Comparison of ENCODE assay signal across 19 cellular contexts in the genomic region with DNA sequence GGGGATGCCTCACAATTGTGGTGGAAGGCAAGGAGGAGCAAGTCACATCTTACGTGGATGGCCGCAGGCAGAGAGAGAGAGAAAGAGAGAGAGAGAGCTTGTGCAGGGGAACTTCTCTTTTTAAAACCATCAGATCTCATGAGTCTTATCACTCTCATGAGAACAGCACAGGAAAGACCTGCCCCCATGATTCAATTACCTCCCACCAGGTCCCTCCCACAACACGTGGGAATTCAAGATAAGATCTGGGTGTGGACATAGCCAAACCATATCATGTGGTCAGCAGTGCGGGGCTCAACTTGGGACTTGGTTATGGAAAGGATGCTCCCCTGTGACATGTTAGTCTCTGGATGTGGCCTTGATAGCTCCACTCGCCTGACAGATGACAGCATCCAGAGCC.
"Had no signal": no experiment of that assay in that cellular context is flagged by ENCODE, and none has a peak within 500 bp of the region (broad histone marks: within the 10 kb centered on the region; RNA-seq: fewer than 3 reads in every experiment).

No MANE protein-coding gene starts in this region.

- H3K4me3 Mint-ChIP-seq: nephron; T-helper 1 cell treated with Interleukin-12 subunit alpha and Interleukin-12 subunit beta and Interleukin-4 antibody, amounts not matched to agents 30 μg/mL and 1 μg/mL, for 36 hours had no signal

- H3K27ac ChIP-seq: tibial nerve, VCaP had no signal

- H3K9me3 Mint-ChIP-seq: nephron; T-helper 1 cell treated with Interleukin-12 subunit alpha and Interleukin-12 subunit beta and Interleukin-4 antibody, amounts not matched to agents 30 μg/mL and 1 μg/mL, for 36 hours had no signal

- H3K9me3 ChIP-seq: tibial nerve had no signal

- H3K27ac Mint-ChIP-seq: nephron; progenitor cell of endocrine pancreas; T-helper 1 cell treated with Interleukin-12 subunit alpha and Interleukin-12 subunit beta and Interleukin-4 antibody, amounts not matched to agents 30 μg/mL and 1 μg/mL, for 36 hours had no signal

- H3K4me1 Mint-ChIP-seq: nephron had no signal

- H3K4me1 ChIP-seq: tibial nerve had no signal

- H3K27me3 ChIP-seq: tibial nerve had no signal

- H3K27me3 Mint-ChIP-seq: progenitor cell of endocrine pancreas had no signal

- H3K4me3 ChIP-seq: lung, tibial nerve had no signal

- DNase-seq: activated CD4-positive, alpha-beta T cell treated with anti-CD3 and anti-CD28 coated beads for 1 hour; activated CD8-positive, alpha-beta memory T cell treated with anti-CD3 and anti-CD28 coated beads for 24 hours; activated CD8-positive, alpha-beta memory T cell treated with anti-CD3 and anti-CD28 coated beads, Interleukin-2, amount 50 U/mL, for 48 hours; activated effector memory CD4-positive, alpha-beta T cell treated with anti-CD3 and anti-CD28 coated beads, Interleukin-2, amount 50 U/mL, for 16 hours; activated naive CD4-positive, alpha-beta T cell treated with anti-CD3 and anti-CD28 coated beads, Interleukin-2, amount 50 U/mL, for 16 hours; activated T-cell treated with anti-CD3 and anti-CD28 coated beads, Interleukin-2, amount 50 U/mL, for 48 hours; aorta; dermis blood vessel endothelial cell; effector memory CD4-positive, alpha-beta T cell; midbrain; stimulated activated CD4-positive, alpha-beta T cell treated with anti-CD3 and anti-CD28 coated beads, Interleukin-2, amount 100 ng/mL, for 24 hours; stimulated activated naive CD4-positive, alpha-beta T cell treated with Interleukin-2 at 50 U/mL for 16 hours; substantia nigra had no signal
